24 cellular contexts compared by ENCODE assay signal in genomic region chr5:128092144-128092543, GRCh38.
"Had no signal": no experiment of that assay in that cellular context is flagged by ENCODE, and none has a peak within 500 bp of the region (broad histone marks: within the 10 kb centered on the region; RNA-seq: fewer than 3 reads in every experiment).

No MANE protein-coding gene starts in this region.

- H3K4me1 ChIP-seq: left lung, prostate gland, testis, tibial artery had no signal

- H3K4me3 ChIP-seq: esophagus squamous epithelium, left lung, prostate gland, sigmoid colon, testis, tibial artery had no signal

- FAIRE-seq: colon, islet of Langerhans had no signal

- H3K36me3 ChIP-seq: esophagus squamous epithelium, left lung, prostate gland, sigmoid colon had no signal

- H3K9me3 ChIP-seq: prostate gland, testis had no signal

- H3K27me3 ChIP-seq: esophagus squamous epithelium, left lung, sigmoid colon, testis, tibial artery had no signal

- H3K27ac Mint-ChIP-seq: naive thymus-derived CD4-positive, alpha-beta T cell; nephron; stimulated activated memory B cell treated with anti-CD40 and anti-IgM and Interleukin-4, amounts not matched to agents 10 μg/mL and 1 μg/mL and 100 μg/mL, for 72 hours; type B pancreatic cell had no signal

- ATAC-seq: left cardiac atrium; left lung; naive thymus-derived CD4-positive, alpha-beta T cell; right cardiac atrium; stimulated activated memory B cell treated with anti-CD40 and anti-IgM and Interleukin-4, amounts not matched to agents 10 μg/mL and 1 μg/mL and 100 μg/mL, for 72 hours; stimulated activated naive CD8-positive, alpha-beta T cell treated with anti-CD3 and anti-CD28 coated beads, Interleukin-15, Interleukin-2, amounts not matched to agents 100 U/mL and 50 U/mL, for 24 hours had no signal

- H3K27me3 Mint-ChIP-seq: naive thymus-derived CD4-positive, alpha-beta T cell; stimulated activated memory B cell treated with anti-CD40 and anti-IgM and Interleukin-4, amounts not matched to agents 10 μg/mL and 1 μg/mL and 100 μg/mL, for 72 hours; type B pancreatic cell had no signal

- DNase-seq: effector CD8-positive, alpha-beta T cell; erythroblast; esophagus squamous epithelium; foreskin melanocyte; left cardiac atrium; left lung; mesendoderm; midbrain; naive thymus-derived CD4-positive, alpha-beta T cell; nucleus accumbens; right cardiac atrium; sigmoid colon; stimulated activated CD4-positive, alpha-beta T cell treated with anti-CD3 and anti-CD28 coated beads, Interleukin-2, amount 100 ng/mL, for 24 hours; stimulated activated CD4-positive, alpha-beta T cell treated with anti-CD3 and anti-CD28 coated beads, Interleukin-4, amount 100 ng/mL, for 24 hours; stimulated activated naive CD8-positive, alpha-beta T cell treated with anti-CD3 and anti-CD28 coated beads, Interleukin-15, Interleukin-2, amounts not matched to agents 100 U/mL and 50 U/mL, for 24 hours; substantia nigra; testis; tibial artery had no signal

- H3K4me3 Mint-ChIP-seq: naive thymus-derived CD4-positive, alpha-beta T cell; nephron; stimulated activated memory B cell treated with anti-CD40 and anti-IgM and Interleukin-4, amounts not matched to agents 10 μg/mL and 1 μg/mL and 100 μg/mL, for 72 hours; type B pancreatic cell had no signal

- H3K27ac ChIP-seq: esophagus squamous epithelium, left lung, prostate gland, testis, tibial artery had no signal
